9 cellular contexts compared by ENCODE assay signal in genomic region chr14:77641207-77641533, GRCh38. TPM values are rescaled to one million over a fixed set of nuclear protein-coding genes. Genes with fewer than 3 reads are reported as not detected.
DNase-seq lines count a peak whose midpoint lies in the region; ATAC-seq and TF ChIP-seq lines count a peak whose summit lies in the region.
"Had no signal": no experiment of that assay in that cellular context is flagged by ENCODE, and none has a peak within 500 bp of the region (broad histone marks: within the 10 kb centered on the region; RNA-seq: fewer than 3 reads in every experiment).

No MANE protein-coding gene starts in this region.

- peak; percentile 33 for ATAC-seq in GM21390 (IDR thresholded peaks at IDR 0.05; ENCODE audit: unreplicated experiment)
- no peak for ATAC-seq in body of pancreas
- ATAC-seq in GM21717 (IDR thresholded peaks at IDR 0.05; ENCODE audit: unreplicated experiment): no peak

- no peaks in the 10 kb centered on the region for H3K79me2 ChIP-seq in ACC112 (ENCODE audit: control insufficient read depth, insufficient read depth, low read length, unreplicated experiment)

- TF ChIP-seq CTCF in body of pancreas (IDR thresholded peaks at IDR 0.05): no peak

- H3K27ac ChIP-seq in ACC112 (ENCODE audit: low read depth, low read length) (peak overlapping the region; percentile 68), body of pancreas (peak overlapping the region in 1 of 4 donors; percentile 72)
- H3K27ac ChIP-seq: foreskin keratinocyte had no signal

- peaks cover 13% of the 10 kb centered on the region for H3K4me1 Mint-ChIP-seq in activated T-helper 2 cell treated with anti-CD3 and anti-CD28 coated beads, Interferon-gamma antibody, Interleukin-2, Interleukin-4, amounts not matched to agents 10 μg/mL and 5 μg/mL and 100 μg/mL, durations not matched to agents 14 hours and 24 hours and 36 hours (ENCODE audit: low read depth)

- peaks cover 2% of the 10 kb centered on the region for H3K36me3 Mint-ChIP-seq in activated T-helper 2 cell treated with anti-CD3 and anti-CD28 coated beads, Interferon-gamma antibody, Interleukin-2, Interleukin-4, amounts not matched to agents 10 μg/mL and 5 μg/mL and 100 μg/mL, durations not matched to agents 14 hours and 24 hours and 36 hours (ENCODE audit: low read depth)

- peak overlapping the region; percentile 77 for H3K4me3 Mint-ChIP-seq in activated T-helper 2 cell treated with anti-CD3 and anti-CD28 coated beads, Interferon-gamma antibody, Interleukin-2, Interleukin-4, amounts not matched to agents 10 μg/mL and 5 μg/mL and 100 μg/mL, durations not matched to agents 14 hours and 24 hours and 36 hours (ENCODE audit: low read depth)

- intact Hi-C loops in activated T-helper 2 cell treated with anti-CD3 and anti-CD28 coated beads, Interferon-gamma antibody, Interleukin-2, Interleukin-4, amounts not matched to agents 10 μg/mL and 5 μg/mL and 100 μg/mL, durations not matched to agents 14 hours and 24 hours and 36 hours (cut with micrococcal nuclease): loop anchor here (5.0 kb wide), 1 partner anchor 184 kb away; the partner anchor contains the start of genes AHSA1 and VIPAS39
- intact Hi-C loops in body of pancreas (cut with DNase I): no loop called here

- TF ChIP-seq POLR2A in body of pancreas (IDR thresholded peaks at IDR 0.05): no peak

- H3K9me3 ChIP-seq in body of pancreas: no peaks in the 10 kb centered on the region

- H3K27me3 Mint-ChIP-seq in activated T-helper 2 cell treated with anti-CD3 and anti-CD28 coated beads, Interferon-gamma antibody, Interleukin-2, Interleukin-4, amounts not matched to agents 10 μg/mL and 5 μg/mL and 100 μg/mL, durations not matched to agents 14 hours and 24 hours and 36 hours (ENCODE audit: low read depth): peaks cover 2% of the 10 kb centered on the region

- H2AFZ ChIP-seq in ACC112 (ENCODE audit: low read length, unreplicated experiment): peak overlapping the region; percentile 94

- 62 to 76% methylated on average over 7 of the region's 7 CpGs for WGBS in body of pancreas, 2 donors

- H3K27me3 ChIP-seq in ACC112 (ENCODE audit: insufficient read depth, low read length) (no peaks in the 10 kb centered on the region), body of pancreas (no peaks in the 10 kb centered on the region)
- H3K27me3 ChIP-seq: foreskin keratinocyte had no signal

- H3K27ac Mint-ChIP-seq in activated T-helper 2 cell treated with anti-CD3 and anti-CD28 coated beads, Interferon-gamma antibody, Interleukin-2, Interleukin-4, amounts not matched to agents 10 μg/mL and 5 μg/mL and 100 μg/mL, durations not matched to agents 14 hours and 24 hours and 36 hours: peak overlapping the region; percentile 86

- H3K4me1 ChIP-seq in ACC112 (ENCODE audit: control insufficient read depth, insufficient read depth, low read length, unreplicated experiment): peaks cover 24% of the 10 kb centered on the region
- H3K4me1 ChIP-seq in body of pancreas: peaks cover 9% of the 10 kb centered on the region

- H3K9me3 Mint-ChIP-seq in activated T-helper 2 cell treated with anti-CD3 and anti-CD28 coated beads, Interferon-gamma antibody, Interleukin-2, Interleukin-4, amounts not matched to agents 10 μg/mL and 5 μg/mL and 100 μg/mL, durations not matched to agents 14 hours and 24 hours and 36 hours: peaks cover 3% of the 10 kb centered on the region

- no peak for DNase-seq in activated T-helper 2 cell treated with anti-CD3 and anti-CD28 coated beads, Interferon-gamma antibody, Interleukin-2, Interleukin-4, amounts not matched to agents 10 μg/mL and 5 μg/mL and 100 μg/mL, durations not matched to agents 14 hours and 24 hours and 36 hours (ENCODE audit: low spot score)
- peak; percentile 10 to 20 for DNase-seq in lung microvascular endothelial cell (ENCODE audit: low read depth in 2 of 2)
- DNase-seq in body of pancreas: no peak
- no peak for DNase-seq in putamen (ENCODE audit: low spot score)
- no peak for DNase-seq in GOT3 (lab: John Stamatoyannopoulos, UW)
- DNase-seq: foreskin keratinocyte had no signal

- peak overlapping the region; percentile 70 for H3K4me3 ChIP-seq in ACC112 (ENCODE audit: low read depth, low read length)
- no peak overlapping the region for H3K4me3 ChIP-seq in body of pancreas

- H3K36me3 ChIP-seq in ACC112 (ENCODE audit: insufficient read depth, low read length) (no peaks in the 10 kb centered on the region), body of pancreas (replicated peaks in 1 of 2; ENCODE audit: insufficient read depth in 1 of 2, low read depth in 2 of 2) (no peaks in the 10 kb centered on the region)

RNA-seq across cellular contexts. Expression of gene SPTLC2, which starts 24.7 kb away (rescaled TPM):
- 26.6 and 29.6 TPM in 2 replicates for total RNA-seq in activated T-helper 2 cell treated with anti-CD3 and anti-CD28 coated beads, Interferon-gamma antibody, Interleukin-2, Interleukin-4, amounts not matched to agents 10 μg/mL and 5 μg/mL and 100 μg/mL, durations not matched to agents 14 hours and 24 hours and 36 hours
- total RNA-seq in lung microvascular endothelial cell (42.3 and 62.3 TPM in 2 replicates), body of pancreas (10 to 100 TPM in 1 of 2 donors, 1 to 10 TPM in 1; 4.9 to 11.7 TPM)

Comparison
In these comparisons a context has a peak if more than half of its experiments do, and no peak if none do; other contexts are left out.
1. DNase-seq: peak in lung microvascular endothelial cell (2 of 2); none in activated T-helper 2 cell treated with anti-CD3 and anti-CD28 coated beads, Interferon-gamma antibody, Interleukin-2, Interleukin-4, amounts not matched to agents 10 μg/mL and 5 μg/mL and 100 μg/mL, durations not matched to agents 14 hours and 24 hours and 36 hours (single experiment), body of pancreas (0 of 4), putamen (single experiment) and GOT3 (single experiment).